Comparison of ENCODE assay signal across 8 cellular contexts in genomic region chr1:117059678-117060440, GRCh38. TPM values are rescaled to one million over a fixed set of nuclear protein-coding genes. Genes with fewer than 3 reads are reported as not detected.
DNase-seq lines count a peak whose midpoint lies in the region; ATAC-seq, FAIRE-seq and TF ChIP-seq lines count a peak whose summit lies in the region.

TSS of gene TTF2 (plus strand) at chr1:117060326. CDS start at chr1:117060347, 21 bp downstream.

- no peaks in the 10 kb centered on the region for H3K9me3 ChIP-seq in HepG2 (ENCODE audit: low read length)

- POLR2A ChIA-PET in activated CD4-positive, alpha-beta T cell treated with anti-CD3 and anti-CD28 coated beads, Interleukin-2, amount 10 ng/mL, durations not matched to agents 7 days and 5 days (lab: Charles Lee), result interaction anchor here (0.6 to 2.1 kb wide), 7 partner anchors 17 to 321 kb away, joined by 3 to 5 read pairs (median 3); partner anchors contain the start of gene CD2
- POLR2A ChIA-PET in HepG2 (lab: Yijun Ruan, JAX), result no interaction called here

- BruUV-seq in HepG2 (replicated peaks; lab: Mats Ljungman, UMichigan), result no TSS peak

- H3K4me3 ChIP-seq in HepG2 (replicated peaks in 1 of 3; ENCODE audit: insufficient read depth in 1 of 3, low read depth in 2 of 3, low read length in 3 of 3), result peak within 1 kb of the TSS; percentile 85 to 90 (median 90)

- H3K4me3 Mint-ChIP-seq in activated CD4-positive, alpha-beta T cell treated with anti-CD3 and anti-CD28 coated beads, Interleukin-2, amount 10 ng/mL, durations not matched to agents 7 days and 5 days, result no peak within 1 kb of the TSS

- H2AFZ ChIP-seq in HepG2 (ENCODE audit: low read length), result peak within 1 kb of the TSS; percentile 21

- H4K20me1 ChIP-seq in HepG2 (ENCODE audit: insufficient read depth, low read length), result no peaks in the 10 kb centered on the region

- DNase-seq in NCI-H69 (lab: John Stamatoyannopoulos, UW), result peak; percentile 98
- peak; percentile 99 for DNase-seq in activated CD4-positive, alpha-beta T cell treated with anti-CD3 and anti-CD28 coated beads, Interleukin-2, amount 10 ng/mL, durations not matched to agents 7 days and 5 days
- DNase-seq in dermis microvascular lymphatic vessel endothelial cell (ENCODE audit: low read depth in 2 of 2), result peak; percentile 97 to 99
- peak; percentile 99 for DNase-seq in HepG2 (ENCODE audit: low spot score)
- DNase-seq in stimulated activated CD4-positive, alpha-beta T cell treated with anti-CD3 and anti-CD28 coated beads, Interleukin-2, amount 100 ng/mL, for 48 hours, result peak; percentile 85 to 95

- 2% methylated on average over 23 of the region's 48 CpGs for WGBS in HepG2 (ENCODE audit: low lambda C conversion rate)

- no peak for TF ChIP-seq RAD21 in HepG2 (CRISPR knock-in tag; IDR thresholded peaks at IDR 0.05)

- no peaks in the 10 kb centered on the region for H3K9me3 Mint-ChIP-seq in activated CD4-positive, alpha-beta T cell treated with anti-CD3 and anti-CD28 coated beads, Interleukin-2, amount 10 ng/mL, durations not matched to agents 7 days and 5 days

- no peaks in the 10 kb centered on the region; a peak in 2 of 5 replicates for H3K36me3 ChIP-seq in HepG2 (replicated peaks in 1 of 2; ENCODE audit: control insufficient read depth in 1 of 2, insufficient read depth in 2 of 2, low read length in 2 of 2)

- peak; percentile 2; the same call in 1 of the 2 replicates for TF ChIP-seq CTCF in C4-2B (conservative IDR thresholded peaks at IDR 0.05)
- peak; percentile 35; the same call in 1 of the 2 replicates for TF ChIP-seq CTCF in HepG2 (CRISPR knock-in tag; IDR thresholded peaks at IDR 0.05)

- TF ChIP-seq EP300 in HepG2 (IDR thresholded peaks at IDR 0.05; ENCODE audit: low read depth in 2 of 2, low read length in 2 of 2), result no peak
- TF ChIP-seq EP300 in HepG2 (CRISPR knock-in tag; IDR thresholded peaks at IDR 0.05; ENCODE audit: borderline replicate concordance), result no peak

- peaks cover 40% of the 10 kb centered on the region for H3K36me3 Mint-ChIP-seq in activated CD4-positive, alpha-beta T cell treated with anti-CD3 and anti-CD28 coated beads, Interleukin-2, amount 10 ng/mL, durations not matched to agents 7 days and 5 days (ENCODE audit: low read depth)

- intact Hi-C loops in HepG2 (cut with micrococcal nuclease; ENCODE audit: unreplicated experiment), result loop anchor here (2.0 to 10.0 kb wide), 2 partner anchors 245 to 489 kb away; partner anchors contain the start of gene CD58

- no peaks in the 10 kb centered on the region for H3K27me3 Mint-ChIP-seq in activated CD4-positive, alpha-beta T cell treated with anti-CD3 and anti-CD28 coated beads, Interleukin-2, amount 10 ng/mL, durations not matched to agents 7 days and 5 days

- peak; percentile 66 for FAIRE-seq in HepG2 (lab: Jason Lieb, UNC)

- H3K27ac ChIP-seq in C4-2B (peak within 1 kb of the TSS; percentile 84), HepG2 (ENCODE audit: extremely low read length, insufficient read depth, low read length) (peak within 1 kb of the TSS; percentile 79)

- H3K27ac Mint-ChIP-seq in activated CD4-positive, alpha-beta T cell treated with anti-CD3 and anti-CD28 coated beads, Interleukin-2, amount 10 ng/mL, durations not matched to agents 7 days and 5 days, result no peak within 1 kb of the TSS

- in situ Hi-C loops in HepG2 (cut with HindIII; ENCODE audit: extremely low pct_ligation_motif_present, low pct_unique_long_range_greater_than_20kb), result loop anchor here (5.0 to 10.0 kb wide), 2 partner anchors 323 to 475 kb away; no protein-coding TSS in a partner anchor

- peak within 1 kb of the TSS; percentile 77 for H3K9ac ChIP-seq in HepG2 (ENCODE audit: insufficient read depth, low read depth, low read length)

- peak within 1 kb of the TSS; percentile 84 for H3K4me2 ChIP-seq in HepG2 (ENCODE audit: low read depth, low read length)

- ATAC-seq in GM19372 (IDR thresholded peaks at IDR 0.05; ENCODE audit: low read depth, unreplicated experiment), result peak; percentile 91
- ATAC-seq in HG03521 (IDR thresholded peaks at IDR 0.05; ENCODE audit: unreplicated experiment), result peak; percentile 93
- ATAC-seq in HepG2, result peak; percentile 98

- H3K27me3 ChIP-seq in HepG2 (ENCODE audit: control insufficient read depth in 1 of 2, insufficient read depth in 2 of 2, low read length in 2 of 2), result no peaks in the 10 kb centered on the region; a peak in 1 of 5 replicates

- H3K4me1 ChIP-seq in HepG2 (ENCODE audit: insufficient read depth, low read length), result peaks cover 23% of the 10 kb centered on the region

- CTCF ChIA-PET in activated CD4-positive, alpha-beta T cell treated with anti-CD3 and anti-CD28 coated beads, Interleukin-2, amount 10 ng/mL, durations not matched to agents 7 days and 5 days (lab: Charles Lee), result interaction anchor here (1.0 to 2.3 kb wide), 11 partner anchors 10 to 486 kb away, joined by 3 to 11 read pairs (median 3); partner anchors contain the start of gene IGSF3
- CTCF ChIA-PET in HepG2 (lab: Yijun Ruan, JAX; ENCODE audit: low intra/inter-chr PET ratio, low total read pairs), result no interaction called here

- peaks cover 61% of the 10 kb centered on the region for H3K4me1 Mint-ChIP-seq in activated CD4-positive, alpha-beta T cell treated with anti-CD3 and anti-CD28 coated beads, Interleukin-2, amount 10 ng/mL, durations not matched to agents 7 days and 5 days

- TF ChIP-seq POLR2A in HepG2 (IDR thresholded peaks at IDR 0.05; ENCODE audit: insufficient read depth in 1 of 2, low read depth in 2 of 2, low read length in 2 of 2), result peak; percentile 45 to 67; a peak in 3 of 4 replicates

- H3K79me2 ChIP-seq in HepG2 (ENCODE audit: insufficient read depth, low read length), result no peaks in the 10 kb centered on the region

TF ChIP-seq in HepG2, 621 proteins besides CTCF, POLR2A, EP300 and RAD21 (continues in another document):
- TF ChIP-seq, protein P1, sequence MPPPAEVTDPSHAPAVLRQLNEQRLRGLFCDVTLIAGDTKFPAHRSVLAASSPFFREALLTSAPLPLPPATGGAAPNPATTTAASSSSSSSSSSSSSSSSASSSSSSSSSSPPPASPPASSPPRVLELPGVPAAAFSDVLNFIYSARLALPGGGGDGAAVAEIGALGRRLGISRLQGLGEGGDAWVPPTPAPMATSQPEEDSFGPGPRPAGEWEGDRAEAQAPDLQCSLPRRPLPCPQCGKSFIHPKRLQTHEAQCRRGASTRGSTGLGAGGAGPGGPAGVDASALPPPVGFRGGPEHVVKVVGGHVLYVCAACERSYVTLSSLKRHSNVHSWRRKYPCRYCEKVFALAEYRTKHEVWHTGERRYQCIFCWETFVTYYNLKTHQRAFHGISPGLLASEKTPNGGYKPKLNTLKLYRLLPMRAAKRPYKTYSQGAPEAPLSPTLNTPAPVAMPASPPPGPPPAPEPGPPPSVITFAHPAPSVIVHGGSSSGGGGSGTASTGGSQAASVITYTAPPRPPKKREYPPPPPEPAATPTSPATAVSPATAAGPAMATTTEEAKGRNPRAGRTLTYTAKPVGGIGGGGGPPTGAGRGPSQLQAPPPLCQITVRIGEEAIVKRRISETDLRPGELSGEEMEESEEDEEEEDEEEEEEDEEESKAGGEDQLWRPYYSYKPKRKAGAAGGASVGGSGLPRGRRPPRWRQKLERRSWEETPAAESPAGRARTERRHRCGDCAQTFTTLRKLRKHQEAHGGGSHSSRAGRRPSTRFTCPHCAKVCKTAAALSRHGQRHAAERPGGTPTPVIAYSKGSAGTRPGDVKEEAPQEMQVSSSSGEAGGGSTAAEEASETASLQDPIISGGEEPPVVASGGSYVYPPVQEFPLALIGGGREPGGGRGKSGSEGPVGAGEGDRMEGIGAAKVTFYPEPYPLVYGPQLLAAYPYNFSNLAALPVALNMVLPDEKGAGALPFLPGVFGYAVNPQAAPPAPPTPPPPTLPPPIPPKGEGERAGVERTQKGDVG (CRISPR knock-in tag; IDR thresholded peaks at IDR 0.05; ENCODE audit: borderline replicate concordance), result no peak
- TF ChIP-seq AKAP8 (CRISPR knock-in tag; IDR thresholded peaks at IDR 0.05), result no peak
- TF ChIP-seq CAMTA2 (CRISPR knock-in tag; IDR thresholded peaks at IDR 0.05; ENCODE audit: borderline replicate concordance), result peak; percentile 51; the same call in 1 of the 2 replicates
- TF ChIP-seq EZH2 (conservative IDR thresholded peaks at IDR 0.05; ENCODE audit: low read depth, low read length), result no peak
- TF ChIP-seq HNRNPL (IDR thresholded peaks at IDR 0.05; ENCODE audit: low read depth, low read length), result no peak
- 0 out of 2 replicates have a peak, but pooled peaks have one; percentile 53 for TF ChIP-seq ZNF724P (CRISPR knock-in tag; IDR thresholded peaks at IDR 0.05; ENCODE audit: borderline replicate concordance)
- no peak for TF ChIP-seq ZNF562 (CRISPR knock-in tag; IDR thresholded peaks at IDR 0.05; ENCODE audit: borderline replicate concordance)
- peak; percentile 40; the same call in 1 of the 2 replicates for TF ChIP-seq GATA4 (IDR thresholded peaks at IDR 0.05; ENCODE audit: borderline replicate concordance, low read depth)

RNA-seq across cellular contexts. Expression of gene TTF2, which starts in this region (rescaled TPM):
- 100 to 1,000 TPM; 123 to 133 TPM for total RNA-seq in activated CD4-positive, alpha-beta T cell treated with anti-CD3 and anti-CD28 coated beads, Interleukin-2, amount 10 ng/mL, durations not matched to agents 7 days and 5 days
- 9.0 and 12.3 TPM in 2 replicates for total RNA-seq in dermis microvascular lymphatic vessel endothelial cell
- total RNA-seq in HepG2 (2016; rRNA removed; fragmentation: Illumina TruSeq; extraction: Trizol), result 48.9 and 58.0 TPM in 2 replicates
- 3.5 and 4.8 TPM in 2 replicates for total RNA-seq in HepG2 (2016; cell fraction: cytosol; rRNA removed; fragmentation: Illumina TruSeq; extraction: Trizol; ENCODE audit: low read depth)
- 45.2 and 56.7 TPM in 2 replicates for total RNA-seq in HepG2 (2016; cell fraction: insoluble cytoplasmic fraction; rRNA removed; fragmentation: Illumina TruSeq; extraction: Trizol)
- total RNA-seq in HepG2 (2016; cell fraction: membrane; rRNA removed; fragmentation: Illumina TruSeq; extraction: Trizol), result 6.4 and 10.0 TPM in 2 replicates
- total RNA-seq in HepG2 (2016; cell fraction: nucleus; rRNA removed; fragmentation: Illumina TruSeq; extraction: Trizol), result 60.7 and 62.4 TPM in 2 replicates
- 12.7 and 12.8 TPM in 2 replicates for polyA plus RNA-seq in HepG2 (2011; rRNA removed)
- 6.0 and 7.1 TPM in 2 replicates for polyA plus RNA-seq in HepG2 (2011; cell fraction: cytosol; rRNA removed)
- 17.3 and 19.0 TPM in 2 replicates for polyA plus RNA-seq in HepG2 (2011; cell fraction: nucleus; rRNA removed)
- 8.6 and 12.6 TPM in 2 replicates for polyA plus RNA-seq in HepG2 (2012)
- polyA plus RNA-seq in HepG2 (2016; cell fraction: cytosol; fragmentation: Illumina TruSeq; extraction: Trizol; ENCODE audit: low read depth), result 1.1 and 1.5 TPM in 2 replicates
- polyA plus RNA-seq in HepG2 (2016; cell fraction: insoluble cytoplasmic fraction; fragmentation: Illumina TruSeq; extraction: Trizol; ENCODE audit: low read depth), result 29.5 and 36.3 TPM in 2 replicates
- 2.6 and 3.9 TPM in 2 replicates for polyA plus RNA-seq in HepG2 (2016; cell fraction: membrane; fragmentation: Illumina TruSeq; extraction: Trizol; ENCODE audit: low read depth)
- polyA plus RNA-seq in HepG2 (2016; cell fraction: nucleus; fragmentation: Illumina TruSeq; extraction: Trizol; ENCODE audit: insufficient read depth, low read depth), result 56.2 and 63.3 TPM in 2 replicates
- 10.8 and 35.1 TPM in 2 replicates for polyA minus RNA-seq in HepG2 (2011; rRNA and poly(A)+ RNA removed; ENCODE audit: low replicate concordance)
- 8.1 and 9.0 TPM in 2 replicates for polyA minus RNA-seq in HepG2 (2011; cell fraction: cytosol; rRNA and poly(A)+ RNA removed)
- 15.7 and 23.4 TPM in 2 replicates for polyA minus RNA-seq in HepG2 (2011; cell fraction: nucleus; rRNA and poly(A)+ RNA removed)

Comparison
In these comparisons a context has a peak if more than half of its experiments do, and no peak if none do; other contexts are left out.
1. Peak in every context shown above with its lines: DNase-seq, ATAC-seq, H3K4me3 ChIP-seq and H3K27ac ChIP-seq.